18 cellular contexts compared by ENCODE assay signal in the genomic region with DNA sequence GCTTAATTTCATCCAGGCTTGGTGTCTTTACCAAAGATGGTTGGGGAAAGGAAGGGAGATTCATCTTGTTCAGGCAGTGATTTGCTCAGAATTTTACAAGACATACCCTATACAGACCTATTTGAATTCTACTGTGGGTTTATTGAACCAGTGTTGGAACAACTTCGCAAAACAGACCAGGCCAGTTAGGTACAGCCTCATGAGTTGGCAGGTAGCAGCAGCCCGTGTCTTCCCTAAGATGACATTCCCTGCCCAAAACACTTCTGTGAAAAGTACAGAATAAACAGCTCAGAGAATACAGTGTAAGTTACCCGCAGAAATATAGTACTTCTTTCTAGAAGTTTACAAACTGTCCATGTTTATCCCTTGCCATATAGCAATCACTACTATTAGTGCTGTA.
DNase-seq lines count a peak whose midpoint lies in the region; ATAC-seq and TF ChIP-seq lines count a peak whose summit lies in the region.
"Had no signal": no experiment of that assay in that cellular context is flagged by ENCODE, and none has a peak within 500 bp of the region (broad histone marks: within the 10 kb centered on the region; RNA-seq: fewer than 3 reads in every experiment).

No MANE protein-coding gene starts in this region.

- POLR2A ChIA-PET in T-cell (lab: Charles Lee): no interaction called here

- no peak for TF ChIP-seq POLR2A in uterus (IDR thresholded peaks at IDR 0.05)

- no peak overlapping the region for H3K27ac Mint-ChIP-seq in T-cell
- H3K27ac Mint-ChIP-seq: activated naive CD8-positive, alpha-beta T cell treated with anti-CD3 and anti-CD28 coated beads, Interleukin-2, amount 10 ng/mL, durations not matched to agents 7 days and 5 days; dendritic cell treated with granulocyte-macrophage colony-stimulating factor and Interleukin-4, amounts not matched to agents 40 ng/mL and 50 ng/mL, for 4 days had no signal

- no peaks in the 10 kb centered on the region for H3K9me3 Mint-ChIP-seq in T-cell
- H3K9me3 Mint-ChIP-seq: activated naive CD8-positive, alpha-beta T cell treated with anti-CD3 and anti-CD28 coated beads, Interleukin-2, amount 10 ng/mL, durations not matched to agents 7 days and 5 days; dendritic cell treated with granulocyte-macrophage colony-stimulating factor and Interleukin-4, amounts not matched to agents 40 ng/mL and 50 ng/mL, for 4 days; H9; naive thymus-derived CD4-positive, alpha-beta T cell had no signal

- 47 to 78% (median 61%) methylated on average over 3 of the region's 3 CpGs for WGBS in psoas muscle, 3 donors

- peaks cover 51% of the 10 kb centered on the region for H3K36me3 ChIP-seq in left ventricle myocardium inferior
- H3K36me3 ChIP-seq in brain microvascular endothelial cell (replicated peaks): peaks cover 14% of the 10 kb centered on the region
- H3K36me3 ChIP-seq in psoas muscle (ENCODE audit: insufficient read depth in 1 of 2, low read depth in 1 of 2): peaks cover 10 to 73% of the 10 kb centered on the region in 2 donors
- H3K36me3 ChIP-seq in uterus: no peaks in the 10 kb centered on the region

- no peak for TF ChIP-seq CTCF in left ventricle myocardium inferior (IDR thresholded peaks at IDR 0.05; ENCODE audit: borderline replicate concordance)
- TF ChIP-seq CTCF in brain microvascular endothelial cell (IDR thresholded peaks at IDR 0.05; ENCODE audit: low read depth, low read length, missing control alignments): no peak
- no peak for TF ChIP-seq CTCF in psoas muscle (IDR thresholded peaks at IDR 0.05)
- no peak for TF ChIP-seq CTCF in uterus (IDR thresholded peaks at IDR 0.05)

- intact Hi-C loops in left ventricle myocardium inferior (cut with micrococcal nuclease): loop anchor here (10.0 kb wide), 1 partner anchor 117 kb away; a partner anchor contains a TSS
- intact Hi-C loops in Right ventricle myocardium superior (cut with DNase I): loop anchor here (10.0 kb wide), 1 partner anchor 117 kb away; a partner anchor contains a TSS
- intact Hi-C loops in psoas muscle (cut with DNase I): loop anchor here in 1 of 2 donors (5.0 kb wide), 1 partner anchor 120 kb away; a partner anchor contains a TSS
- intact Hi-C loops in uterus (cut with DNase I; ENCODE audit: low total_unique reads): no loop called here

- no peaks in the 10 kb centered on the region for H3K27me3 Mint-ChIP-seq in T-cell
- H3K27me3 Mint-ChIP-seq: activated naive CD8-positive, alpha-beta T cell treated with anti-CD3 and anti-CD28 coated beads, Interleukin-2, amount 10 ng/mL, durations not matched to agents 7 days and 5 days; dendritic cell treated with granulocyte-macrophage colony-stimulating factor and Interleukin-4, amounts not matched to agents 40 ng/mL and 50 ng/mL, for 4 days; naive thymus-derived CD4-positive, alpha-beta T cell had no signal

- H3K36me3 Mint-ChIP-seq in T-cell: peaks cover 63% of the 10 kb centered on the region

- in situ Hi-C loops in brain microvascular endothelial cell (cut with HindIII; ENCODE audit: low pct_ligation_motif_present, low sequenced_read_pairs): no loop called here

- H3K4me1 ChIP-seq in left ventricle myocardium inferior (peaks cover 94% of the 10 kb centered on the region), psoas muscle (peaks cover 67% of the 10 kb centered on the region), uterus (no peaks in the 10 kb centered on the region)

- ATAC-seq in Right ventricle myocardium superior (ENCODE audit: poor library complexity) (no peak), psoas muscle (peak in 3 of 4 donors; percentile 8 to 13 (median 9)), T-cell (replicated peaks in 1 of 4) (no peak)
- ATAC-seq: naive thymus-derived CD4-positive, alpha-beta T cell had no signal

- H3K4me3 Mint-ChIP-seq in T-cell: no peak overlapping the region
- H3K4me3 Mint-ChIP-seq: activated naive CD8-positive, alpha-beta T cell treated with anti-CD3 and anti-CD28 coated beads, Interleukin-2, amount 10 ng/mL, durations not matched to agents 7 days and 5 days; dendritic cell treated with granulocyte-macrophage colony-stimulating factor and Interleukin-4, amounts not matched to agents 40 ng/mL and 50 ng/mL, for 4 days; H9; naive thymus-derived CD4-positive, alpha-beta T cell had no signal

- H3K27me3 ChIP-seq in left ventricle myocardium inferior (ENCODE audit: low read depth) (no peaks in the 10 kb centered on the region), brain microvascular endothelial cell (replicated peaks) (no peaks in the 10 kb centered on the region), psoas muscle (ENCODE audit: insufficient read depth in 3 of 3, low read length in 2 of 3) (no peaks in the 10 kb centered on the region), uterus (no peaks in the 10 kb centered on the region)
- H3K27me3 ChIP-seq: vagina had no signal

- H3K4me1 Mint-ChIP-seq in T-cell: peaks cover 5 to 10% (median 7%) of the 10 kb centered on the region in 3 donors

- H3K9me3 ChIP-seq in left ventricle myocardium inferior (replicated peaks) (no peaks in the 10 kb centered on the region), psoas muscle (no peaks in the 10 kb centered on the region), uterus (no peaks in the 10 kb centered on the region)
- H3K9me3 ChIP-seq: vagina had no signal

- peak overlapping the region; percentile 87 for H3K27ac ChIP-seq in left ventricle myocardium inferior (replicated peaks)
- H3K27ac ChIP-seq in brain microvascular endothelial cell: peak overlapping the region; percentile 59
- H3K27ac ChIP-seq in psoas muscle: peak overlapping the region; percentile 89
- H3K27ac ChIP-seq in uterus: no peak overlapping the region
- H3K27ac ChIP-seq: vagina had no signal

- no peak for DNase-seq in left ventricle myocardium inferior
- DNase-seq in Right ventricle myocardium superior: no peak
- DNase-seq in brain microvascular endothelial cell: no peak
- no peak for DNase-seq in psoas muscle
- DNase-seq in HCEC 1CT: no peak
- DNase-seq in uterus: no peak
- DNase-seq in T-cell: no peak
- DNase-seq: activated CD4-positive, CD25-positive, alpha-beta regulatory T cell treated with anti-CD3 and anti-CD28 coated beads, Interleukin-2, amount 50 U/mL, for 72 hours; activated naive CD8-positive, alpha-beta T cell treated with anti-CD3 and anti-CD28 coated beads, Interleukin-2, amount 10 ng/mL, durations not matched to agents 7 days and 5 days; activated T-cell treated with anti-CD3 and anti-CD28 coated beads, Interleukin-2, amount 50 U/mL, for 1 hour; H9; head of caudate nucleus; KG1; naive thymus-derived CD4-positive, alpha-beta T cell; NCI-H1694 treated with DMSO at 0.1 percent for 48 hours; NCI-H82 had no signal

- H3K4me3 ChIP-seq in left ventricle myocardium inferior (no peak overlapping the region), brain microvascular endothelial cell (ENCODE audit: low read depth, low read length) (no peak overlapping the region), psoas muscle (peak overlapping the region; percentile 43), uterus (no peak overlapping the region)
- H3K4me3 ChIP-seq: vagina had no signal

- CTCF ChIA-PET in T-cell (lab: Charles Lee): no interaction called here

Comparison
In these comparisons a context has a peak if more than half of its experiments do, and no peak if none do; other contexts are left out.
1. H3K27ac ChIP-seq: peak in left ventricle myocardium inferior (single experiment), brain microvascular endothelial cell (single experiment) and psoas muscle (single experiment); none in uterus (0 of 2).
2. ATAC-seq: peak in psoas muscle (3 of 4); none in Right ventricle myocardium superior (single experiment) and T-cell (0 of 4).